In the genomic region with DNA sequence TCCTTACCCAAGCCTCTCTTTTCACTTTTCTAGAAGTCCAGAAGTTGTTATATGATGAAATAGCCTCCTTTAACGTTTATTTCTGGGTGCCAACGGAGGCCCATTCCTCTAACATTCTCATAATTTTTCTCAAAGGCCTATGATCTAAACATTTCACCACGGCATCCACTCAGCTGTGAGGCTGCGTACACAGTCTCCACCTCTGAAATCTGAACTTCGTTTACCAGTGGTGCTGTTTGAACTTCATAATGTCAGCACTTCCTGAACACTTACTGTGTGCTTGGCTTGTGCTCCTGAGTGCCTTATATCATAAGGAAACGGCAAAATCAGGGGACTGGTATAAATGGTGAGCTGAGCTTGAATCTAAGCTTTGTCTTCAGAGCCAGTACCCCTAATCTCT, we compare ENCODE assay signal across 19 cellular contexts. TPM values are rescaled to one million over a fixed set of nuclear protein-coding genes. Genes with fewer than 3 reads are reported as not detected.
DNase-seq lines count a peak whose midpoint lies in the region; ATAC-seq, FAIRE-seq and TF ChIP-seq lines count a peak whose summit lies in the region.
"Had no signal": no experiment of that assay in that cellular context is flagged by ENCODE, and none has a peak within 500 bp of the region (broad histone marks: within the 10 kb centered on the region; RNA-seq: fewer than 3 reads in every experiment).

No MANE protein-coding gene starts in this region.

- H3K4me1 Mint-ChIP-seq in activated CD4-positive, alpha-beta T cell treated with anti-CD3 and anti-CD28 coated beads for 36 hours, result no peaks in the 10 kb centered on the region
- H3K4me1 Mint-ChIP-seq: B cell had no signal

- peaks cover 17% of the 10 kb centered on the region for H3K4me1 ChIP-seq in left ventricle myocardium inferior
- H3K4me1 ChIP-seq: Peyer's patch had no signal

- peak overlapping the region; percentile 75 for H3K27ac ChIP-seq in left ventricle myocardium inferior (replicated peaks)
- H3K27ac ChIP-seq in caudate nucleus (ENCODE audit: low read depth, low read length), result peak overlapping the region; percentile 85
- peak overlapping the region; percentile 81 for H3K27ac ChIP-seq in layer of hippocampus (ENCODE audit: low read depth, low read length)
- peak overlapping the region; percentile 91 for H3K27ac ChIP-seq in temporal lobe (ENCODE audit: low read depth, low read length)
- H3K27ac ChIP-seq: Peyer's patch had no signal

- ATAC-seq in left cardiac atrium, result no peak
- no peak for ATAC-seq in activated CD4-positive, alpha-beta T cell treated with anti-CD3 and anti-CD28 coated beads for 36 hours
- ATAC-seq: K562 had no signal

- no peak overlapping the region for H3K4me3 Mint-ChIP-seq in activated CD4-positive, alpha-beta T cell treated with anti-CD3 and anti-CD28 coated beads for 36 hours
- H3K4me3 Mint-ChIP-seq: B cell; CD4-positive, alpha-beta T cell had no signal

- H3K27me3 ChIP-seq in left ventricle myocardium inferior (ENCODE audit: low read depth) (no peaks in the 10 kb centered on the region), layer of hippocampus (ENCODE audit: control insufficient read depth, insufficient read depth, low read length) (no peaks in the 10 kb centered on the region)
- H3K27me3 ChIP-seq: Peyer's patch had no signal

- H3K4me3 ChIP-seq in left ventricle myocardium inferior, result no peak overlapping the region
- H3K4me3 ChIP-seq: K562, Peyer's patch had no signal

- FAIRE-seq in HTR-8/SVneo (lab: Jason Lieb, UNC), result no peak

- no peak for TF ChIP-seq CTCF in left ventricle myocardium inferior (IDR thresholded peaks at IDR 0.05; ENCODE audit: borderline replicate concordance)

- POLR2A ChIA-PET in activated CD4-positive, alpha-beta T cell treated with anti-CD3 and anti-CD28 coated beads for 36 hours (lab: Charles Lee), result no interaction called here

- no peaks in the 10 kb centered on the region for H3K9me3 ChIP-seq in left ventricle myocardium inferior (replicated peaks)
- H3K9me3 ChIP-seq: Peyer's patch had no signal

- H3K27me3 Mint-ChIP-seq in activated CD4-positive, alpha-beta T cell treated with anti-CD3 and anti-CD28 coated beads for 36 hours, result no peaks in the 10 kb centered on the region
- H3K27me3 Mint-ChIP-seq: B cell; CD4-positive, alpha-beta T cell had no signal

- CTCF ChIA-PET in activated CD4-positive, alpha-beta T cell treated with anti-CD3 and anti-CD28 coated beads for 36 hours (lab: Charles Lee), result no interaction called here

- H3K36me3 ChIP-seq in left ventricle myocardium inferior, result peaks cover 43% of the 10 kb centered on the region

- no peak overlapping the region for H3K27ac Mint-ChIP-seq in activated CD4-positive, alpha-beta T cell treated with anti-CD3 and anti-CD28 coated beads for 36 hours
- H3K27ac Mint-ChIP-seq: B cell; CD4-positive, alpha-beta T cell had no signal

- DNase-seq in left ventricle myocardium inferior, result no peak
- no peak for DNase-seq in left cardiac atrium
- DNase-seq in caudate nucleus (lab: John Stamatoyannopoulos, UW), result no peak
- DNase-seq in HTR-8/SVneo (ENCODE audit: insufficient read length, low spot score), result no peak
- no peak for DNase-seq in activated CD4-positive, alpha-beta T cell treated with anti-CD3 and anti-CD28 coated beads for 36 hours
- no peak for DNase-seq in NCI-H2227 (lab: John Stamatoyannopoulos, UW; ENCODE audit: unreplicated experiment)
- DNase-seq: CD4-positive, alpha-beta T cell; DND-41; GF-D8; HCEC 1CT; NCI-H2081 treated with DMSO at 0.1 percent for 48 hours; NCI-H226; Peyer's patch; SHP77 had no signal

- no peaks in the 10 kb centered on the region for H3K9me3 Mint-ChIP-seq in activated CD4-positive, alpha-beta T cell treated with anti-CD3 and anti-CD28 coated beads for 36 hours (ENCODE audit: low read depth)
- H3K9me3 Mint-ChIP-seq: CD4-positive, alpha-beta T cell had no signal

- H3K36me3 Mint-ChIP-seq in activated CD4-positive, alpha-beta T cell treated with anti-CD3 and anti-CD28 coated beads for 36 hours (ENCODE audit: low read depth), result peaks cover 13% of the 10 kb centered on the region

- intact Hi-C loops in left ventricle myocardium inferior (cut with micrococcal nuclease), result no loop called here
- intact Hi-C loops in left cardiac atrium (cut with DNase I), result no loop called here
- intact Hi-C loops in activated CD4-positive, alpha-beta T cell treated with anti-CD3 and anti-CD28 coated beads for 36 hours (cut with DNase I, micrococcal nuclease), result no loop called here

RNA-seq across cellular contexts. Expression of a gene that starts 12.0 kb away (rescaled TPM):
- total RNA-seq in left ventricle myocardium inferior (23.1 TPM), left cardiac atrium (10 to 100 TPM; 24.8 to 29.9 TPM), temporal lobe (not detected)
- total RNA-seq in activated CD4-positive, alpha-beta T cell treated with anti-CD3 and anti-CD28 coated beads for 36 hours, result not detected
- total RNA-seq: B cell, HT-29, K562 had no signal

RNA-seq across cellular contexts. Expression of a gene that starts 41.7 kb away (rescaled TPM):
- total RNA-seq in left ventricle myocardium inferior (22.2 TPM), left cardiac atrium (10 to 100 TPM; 14.9 to 19.1 TPM), temporal lobe (3.4 TPM)
- total RNA-seq in activated CD4-positive, alpha-beta T cell treated with anti-CD3 and anti-CD28 coated beads for 36 hours, result 1 to 10 TPM; 7.3 to 8.5 TPM

RNA-seq across cellular contexts. Expression of a gene that starts 41.8 kb away (rescaled TPM):
- total RNA-seq in left ventricle myocardium inferior (36.3 TPM), left cardiac atrium (10 to 100 TPM; 27.1 to 31.2 TPM), temporal lobe (56.1 TPM)
- total RNA-seq in activated CD4-positive, alpha-beta T cell treated with anti-CD3 and anti-CD28 coated beads for 36 hours, result 10 to 100 TPM; 23.4 to 32.0 TPM

RNA-seq across cellular contexts. Expression of a gene that starts 47.8 kb away (rescaled TPM):
- 80.3 TPM for total RNA-seq in left ventricle myocardium inferior
- total RNA-seq in left cardiac atrium, result 10 to 100 TPM; 42.9 to 47.8 TPM
- 33.2 TPM for total RNA-seq in temporal lobe
- total RNA-seq in activated CD4-positive, alpha-beta T cell treated with anti-CD3 and anti-CD28 coated beads for 36 hours, result 10 to 100 TPM; 26.1 to 31.8 TPM

Comparison
In these comparisons a context has a peak if more than half of its experiments do, and no peak if none do; other contexts are left out.
1. RNA of a gene that starts 12.0 kb away (total RNA-seq): 24.8 to 29.9 TPM in left cardiac atrium and 23.1 TPM in left ventricle myocardium inferior (single experiment); not detected in temporal lobe (single experiment) and not detected in activated CD4-positive, alpha-beta T cell treated with anti-CD3 and anti-CD28 coated beads for 36 hours; every median in the first group is over 10 times any median in the second.
2. Peak in every context shown above with its lines, with median percentiles within 50 percentile points of each other: H3K27ac ChIP-seq.